22 cellular contexts compared by ENCODE assay signal in genomic region chr5:176394096-176394495, GRCh38.
"Had no signal": no experiment of that assay in that cellular context is flagged by ENCODE, and none has a peak within 500 bp of the region (broad histone marks: within the 10 kb centered on the region; RNA-seq: fewer than 3 reads in every experiment).

No MANE protein-coding gene starts in this region.

- H3K4me3 Mint-ChIP-seq: dendritic cell treated with granulocyte-macrophage colony-stimulating factor and Interleukin-4, amounts not matched to agents 40 ng/mL and 50 ng/mL, for 4 days; effector memory CD8-positive, alpha-beta T cell; endodermal cell; mesothelial cell of epicardium had no signal

- DNase-seq: colonic mucosa; cortex of kidney; effector CD8-positive, alpha-beta T cell; effector memory CD8-positive, alpha-beta T cell; endodermal cell; erythroblast; esophagus squamous epithelium; foreskin fibroblast; foreskin melanocyte; gastrocnemius medialis; glutamatergic neuron; head of caudate nucleus; hippocampal formation; left cardiac atrium; left lung; lower lobe of right lung; mesenchymal stem cell; mucosa of descending colon had no signal

- H3K4me3 ChIP-seq: colonic mucosa, esophagus squamous epithelium, gastrocnemius medialis, left lung, lower lobe of right lung, mucosa of descending colon had no signal

- H3K27me3 ChIP-seq: colonic mucosa, esophagus squamous epithelium, gastrocnemius medialis, left lung had no signal

- H3K9me3 Mint-ChIP-seq: dendritic cell treated with granulocyte-macrophage colony-stimulating factor and Interleukin-4, amounts not matched to agents 40 ng/mL and 50 ng/mL, for 4 days; effector memory CD8-positive, alpha-beta T cell; endodermal cell; mesothelial cell of epicardium had no signal

- H3K27me3 Mint-ChIP-seq: dendritic cell treated with granulocyte-macrophage colony-stimulating factor and Interleukin-4, amounts not matched to agents 40 ng/mL and 50 ng/mL, for 4 days; effector memory CD8-positive, alpha-beta T cell had no signal

- H3K36me3 ChIP-seq: colonic mucosa had no signal

- H3K27ac ChIP-seq: colonic mucosa, epithelial cell of prostate, gastrocnemius medialis, left lung, lower lobe of right lung had no signal

- H3K9me3 ChIP-seq: colonic mucosa, esophagus squamous epithelium, gastrocnemius medialis, left lung, lower lobe of right lung, mucosa of descending colon had no signal

- H3K27ac Mint-ChIP-seq: endodermal cell, mesothelial cell of epicardium had no signal

- H3K4me1 ChIP-seq: colonic mucosa had no signal

- ATAC-seq: effector memory CD8-positive, alpha-beta T cell; esophagus mucosa; gastrocnemius medialis; left lung; lower lobe of right lung; mucosa of descending colon had no signal
